Comparison of ENCODE assay signal across 13 cellular contexts in the genomic region with DNA sequence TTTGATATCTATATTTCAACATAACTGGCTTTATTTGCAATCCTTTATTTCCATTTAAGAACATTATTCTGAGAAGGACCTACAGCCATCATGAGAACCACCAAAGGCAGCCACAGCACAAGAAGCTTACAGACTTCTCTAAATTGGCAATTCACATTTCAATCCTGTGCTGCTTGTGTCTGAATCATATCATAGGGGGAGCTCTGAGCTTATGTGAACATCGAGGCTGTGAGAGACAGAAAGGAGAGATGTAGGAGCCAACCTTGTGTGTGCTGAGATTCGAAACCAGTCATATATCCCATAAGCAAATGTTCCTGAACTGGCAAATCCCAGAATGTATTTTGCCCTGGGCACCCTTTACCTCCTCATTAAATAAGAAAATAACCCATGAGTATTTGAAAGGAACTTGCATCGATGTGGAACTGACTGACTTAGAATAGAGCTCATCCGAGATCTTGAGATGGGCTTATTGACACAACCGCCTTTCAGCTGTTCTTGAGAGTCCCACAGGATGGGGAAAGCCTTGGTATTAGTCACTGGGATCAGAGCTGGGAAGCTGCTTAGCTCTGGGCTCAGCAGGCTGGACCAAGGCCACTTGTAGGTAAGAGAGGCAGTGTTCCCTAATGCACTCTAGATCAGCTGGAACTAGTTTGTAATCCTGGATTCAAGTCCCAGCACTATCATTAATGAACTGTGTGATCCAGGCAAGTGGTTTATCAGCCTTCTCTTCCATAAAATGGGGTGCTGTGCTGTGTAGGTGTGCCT.
DNase-seq lines count a peak whose midpoint lies in the region; ATAC-seq and TF ChIP-seq lines count a peak whose summit lies in the region.
"Had no signal": no experiment of that assay in that cellular context is flagged by ENCODE, and none has a peak within 500 bp of the region (broad histone marks: within the 10 kb centered on the region; RNA-seq: fewer than 3 reads in every experiment).

No MANE protein-coding gene starts in this region.

- no peak overlapping the region for H3K23ac ChIP-seq in mesenchymal stem cell (ENCODE audit: low read length in 2 of 2)

- intact Hi-C loops in ascending aorta (cut with DNase I) (loop anchor here (5.0 to 10.0 kb wide), 2 partner anchors 48 to 95 kb away; no protein-coding TSS in a partner anchor), left lung (cut with DNase I) (no loop called here)

- H2BK5ac ChIP-seq in mesenchymal stem cell (ENCODE audit: low read depth, low read length, poor library complexity, severe bottlenecking) = no peak overlapping the region

- no peak overlapping the region for H2AK5ac ChIP-seq in mesenchymal stem cell (ENCODE audit: low read length, severe bottlenecking)

- POLR2A ChIA-PET in AG04450 (lab: Yijun Ruan, JAX) = no interaction called here

- H2AFZ ChIP-seq in mesenchymal stem cell (ENCODE audit: low read depth, low read length) = no peak overlapping the region

- no peak overlapping the region for H3K14ac ChIP-seq in mesenchymal stem cell (ENCODE audit: low read length in 2 of 2)

- peak overlapping the region; percentile 10 for H4K8ac ChIP-seq in mesenchymal stem cell (ENCODE audit: low read length)

- no peak overlapping the region for H2BK120ac ChIP-seq in mesenchymal stem cell (ENCODE audit: low read depth, low read length)

- H2BK15ac ChIP-seq in mesenchymal stem cell (ENCODE audit: low read depth, poor library complexity, severe bottlenecking) = no peak overlapping the region

- H3K9me3 ChIP-seq in AG04450 (ENCODE audit: control insufficient read depth, insufficient read depth, low read length) = no peaks in the 10 kb centered on the region
- H3K9me3 ChIP-seq in ascending aorta = no peaks in the 10 kb centered on the region
- H3K9me3 ChIP-seq in mesenchymal stem cell (ENCODE audit: control insufficient read depth, low read length) = no peaks in the 10 kb centered on the region
- no peaks in the 10 kb centered on the region for H3K9me3 ChIP-seq in left lung
- H3K9me3 ChIP-seq: neutrophil had no signal

- H2BK12ac ChIP-seq in mesenchymal stem cell (ENCODE audit: low read length in 2 of 2) = no peak overlapping the region

- no peak overlapping the region for H3K4me3 ChIP-seq in AG04450 (ENCODE audit: low read depth, low read length)
- no peak overlapping the region for H3K4me3 ChIP-seq in ascending aorta
- H3K4me3 ChIP-seq in mesenchymal stem cell (ENCODE audit: insufficient read depth in 1 of 2, low read depth in 1 of 2, low read length in 2 of 2) = no peak overlapping the region
- no peak overlapping the region for H3K4me3 ChIP-seq in left lung

- H3K36me3 ChIP-seq in ascending aorta (no peaks in the 10 kb centered on the region), mesenchymal stem cell (ENCODE audit: control insufficient read depth in 1 of 2, insufficient read depth in 2 of 2, low read depth in 1 of 2, low read length in 2 of 2) (no peaks in the 10 kb centered on the region), left lung (no peaks in the 10 kb centered on the region)
- H3K36me3 ChIP-seq: neutrophil had no signal

- no peak for ATAC-seq in HG02759 (IDR thresholded peaks at IDR 0.05; ENCODE audit: unreplicated experiment)
- ATAC-seq in left lung = no peak
- ATAC-seq in HG03442 (IDR thresholded peaks at IDR 0.05; ENCODE audit: unreplicated experiment) = no peak
- no peak for ATAC-seq in GM18907 (IDR thresholded peaks at IDR 0.05; ENCODE audit: unreplicated experiment)
- ATAC-seq: CD8-positive, alpha-beta T cell had no signal

- no peaks in the 10 kb centered on the region for H3K79me1 ChIP-seq in mesenchymal stem cell (replicated peaks; ENCODE audit: low read length, poor library complexity, severe bottlenecking)

- 94% methylated on average over 5 of the region's 5 CpGs for WGBS in mesenchymal stem cell

- no peak overlapping the region for H3K18ac ChIP-seq in mesenchymal stem cell (ENCODE audit: low read depth in 1 of 2, low read length in 2 of 2)

- H3K4me2 ChIP-seq in mesenchymal stem cell (ENCODE audit: low read length, poor library complexity, severe bottlenecking) = no peak overlapping the region

- no peak overlapping the region for H4K91ac ChIP-seq in mesenchymal stem cell (ENCODE audit: low read length)

- H3K4me1 ChIP-seq in ascending aorta = peaks cover 13 to 62% of the 10 kb centered on the region in 2 donors
- peaks cover 4% of the 10 kb centered on the region for H3K4me1 ChIP-seq in mesenchymal stem cell (ENCODE audit: control insufficient read depth, insufficient read depth, low read depth, low read length)
- H3K4me1 ChIP-seq in left lung = peaks cover 0 to 4% of the 10 kb centered on the region in 2 donors

- DNase-seq in AG04450 (ENCODE audit: low read depth, low spot score) (no peak), HT-29 (ENCODE audit: low spot score) (peak; percentile 13), ascending aorta (ENCODE audit: low spot score in 2 of 2) (peak in 1 of 2 donors; percentile 65), mesenchymal stem cell (peak; percentile 38), left lung (no peak)
- DNase-seq: activated CD4-positive, alpha-beta T cell treated with anti-CD3 and anti-CD28 coated beads for 4 hours; activated naive CD4-positive, alpha-beta T cell treated with anti-CD3 and anti-CD28 coated beads, Interleukin-2, amount 10 ng/mL, durations not matched to agents 7 days and 5 days; CD8-positive, alpha-beta T cell; NCI-H1092 had no signal

- CTCF ChIA-PET in AG04450 (lab: Charles Lee) = interaction anchor here (1.0 to 1.1 kb wide), 2 partner anchors 12 to 91 kb away, joined by 3 to 4 read pairs; no protein-coding TSS in a partner anchor

- H3K27me3 ChIP-seq in AG04450 (ENCODE audit: control insufficient read depth, insufficient read depth, low read length) = no peaks in the 10 kb centered on the region
- no peaks in the 10 kb centered on the region for H3K27me3 ChIP-seq in ascending aorta
- H3K27me3 ChIP-seq in mesenchymal stem cell (ENCODE audit: control insufficient read depth in 1 of 2, insufficient read depth in 1 of 2, low read length in 2 of 2) = peaks cover 0 to 26% of the 10 kb centered on the region in 2 experiments
- no peaks in the 10 kb centered on the region for H3K27me3 ChIP-seq in left lung
- H3K27me3 ChIP-seq: neutrophil had no signal

- no peak overlapping the region for H3K9ac ChIP-seq in mesenchymal stem cell (ENCODE audit: low read length)

- H3K27ac ChIP-seq in AG04450 (ENCODE audit: low read depth, low read length) = peak overlapping the region; percentile 11
- peak overlapping the region; percentile 84 to 91 for H3K27ac ChIP-seq in ascending aorta
- H3K27ac ChIP-seq in mesenchymal stem cell (ENCODE audit: low read length, poor library complexity, severe bottlenecking) = no peak overlapping the region
- no peak overlapping the region for H3K27ac ChIP-seq in left lung
- H3K27ac ChIP-seq: neutrophil had no signal

- TF ChIP-seq CTCF in AG04450 (IDR thresholded peaks at IDR 0.05; ENCODE audit: low read depth, low read length) (peak; percentile 14; the same call in 1 of the 2 replicates), ascending aorta (IDR thresholded peaks at IDR 0.05) (peak in 1 of 3 experiments; percentile 11), left lung (IDR thresholded peaks at IDR 0.05) (no peak)

- no peak overlapping the region for H3K4ac ChIP-seq in mesenchymal stem cell (ENCODE audit: low read depth in 1 of 2, low read length in 2 of 2)

Comparison
In these comparisons a context has a peak if more than half of its experiments do, and no peak if none do; other contexts are left out.
1. DNase-seq: peak in HT-29 (single experiment) and mesenchymal stem cell (single experiment); none in AG04450 (single experiment) and left lung (0 of 2).
2. H3K27ac ChIP-seq: peak in AG04450 (single experiment) and ascending aorta (2 of 2); none in mesenchymal stem cell (single experiment) and left lung (0 of 2).